20 cellular contexts compared by ENCODE assay signal in the genomic region with DNA sequence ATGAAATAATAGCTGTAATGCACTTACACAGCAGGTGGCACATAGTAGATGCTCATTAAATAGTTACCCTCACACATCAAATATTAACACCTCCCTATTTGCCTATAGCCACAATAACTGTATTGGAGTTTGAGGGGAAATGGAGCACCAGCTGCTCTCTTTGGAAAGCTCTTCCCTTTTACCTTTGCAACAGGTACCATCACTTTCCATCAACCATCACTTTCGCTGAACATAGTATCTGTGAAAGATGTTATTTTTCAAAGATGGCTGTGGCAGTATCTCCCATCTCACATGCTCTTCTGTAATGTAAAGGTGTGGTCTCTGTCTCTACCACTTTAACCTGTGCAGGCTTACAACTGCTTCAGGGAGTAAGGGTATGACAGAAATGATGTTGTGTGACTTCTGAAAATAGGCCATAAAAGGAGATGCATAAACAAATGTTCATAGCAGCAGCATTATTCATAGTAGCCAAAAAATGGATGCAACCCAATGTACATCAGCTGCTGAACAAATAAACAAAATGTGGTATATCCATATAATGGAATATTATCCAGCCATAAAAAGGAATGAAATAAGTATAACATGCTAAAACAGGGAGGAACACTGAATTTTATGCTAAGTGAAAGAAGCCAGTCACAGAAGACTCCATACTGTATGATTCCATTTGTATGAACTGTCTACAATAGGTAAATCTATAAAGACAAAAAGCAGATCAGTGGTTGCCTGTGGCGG.
DNase-seq lines count a peak whose midpoint lies in the region; ATAC-seq, FAIRE-seq and TF ChIP-seq lines count a peak whose summit lies in the region.
"Had no signal": no experiment of that assay in that cellular context is flagged by ENCODE, and none has a peak within 500 bp of the region (broad histone marks: within the 10 kb centered on the region; RNA-seq: fewer than 3 reads in every experiment).

No MANE protein-coding gene starts in this region.

- H3K9me3 ChIP-seq in cardiac muscle cell (ENCODE audit: low read depth) = no peaks in the 10 kb centered on the region
- peaks cover 0 to 14% (median 2%) of the 10 kb centered on the region in 12 donors for H3K9me3 ChIP-seq in heart left ventricle
- no peaks in the 10 kb centered on the region for H3K9me3 ChIP-seq in stomach smooth muscle (ENCODE audit: control insufficient read depth in 2 of 2, low read length in 2 of 2)
- H3K9me3 ChIP-seq in pancreas = no peaks in the 10 kb centered on the region
- H3K9me3 ChIP-seq: BE2C had no signal

- no peak for DNase-seq in cardiac muscle cell (ENCODE audit: low read depth in 1 of 2, low spot score in 1 of 2)
- DNase-seq in heart left ventricle = no peak
- no peak for DNase-seq in bronchial epithelial cell (ENCODE audit: low read depth)
- DNase-seq in pancreas = no peak
- no peak for DNase-seq in T-helper 1 cell
- DNase-seq: ACHN; BE2C; C1 segment of cervical spinal cord; CD4-positive, CD25-positive, alpha-beta regulatory T cell; CD8-positive, alpha-beta memory T cell; COR-L47; DMS 273 treated with DMSO at 0.1 percent for 48 hours; DMS53; DND-41; EL had no signal

- H3K4me1 ChIP-seq in cardiac muscle cell (ENCODE audit: low read depth) (peaks cover 3% of the 10 kb centered on the region), heart left ventricle (no peaks in the 10 kb centered on the region), stomach smooth muscle (ENCODE audit: control insufficient read depth, insufficient read depth, low read length) (peaks cover 13% of the 10 kb centered on the region), pancreas (no peaks in the 10 kb centered on the region)
- H3K4me1 ChIP-seq: BE2C, HAP-1 had no signal

- H3K4me3 ChIP-seq in cardiac muscle cell (no peak overlapping the region), heart left ventricle (no peak overlapping the region), bronchial epithelial cell (ENCODE audit: low read depth, low read length) (no peak overlapping the region), stomach smooth muscle (ENCODE audit: low read length in 2 of 2) (no peak overlapping the region), pancreas (no peak overlapping the region)
- H3K4me3 ChIP-seq: GM12878, HAP-1 had no signal

- 93 to 99% (median 98%) methylated on average over 2 of the region's 2 CpGs for WGBS in heart left ventricle, 4 donors
- 92 to 100% methylated on average over 2 of the region's 2 CpGs for WGBS in pancreas, 2 donors

- ATAC-seq in heart left ventricle (no peak), pancreas (no peak)
- ATAC-seq: GM12878 had no signal

- H3K27me3 ChIP-seq in cardiac muscle cell (no peaks in the 10 kb centered on the region), heart left ventricle (no peaks in the 10 kb centered on the region), bronchial epithelial cell (ENCODE audit: control insufficient read depth, insufficient read depth, low read length) (no peaks in the 10 kb centered on the region), stomach smooth muscle (ENCODE audit: control insufficient read depth in 1 of 2, insufficient read depth in 2 of 2, low read length in 2 of 2) (no peaks in the 10 kb centered on the region), pancreas (no peaks in the 10 kb centered on the region)
- H3K27me3 ChIP-seq: BE2C had no signal

- TF ChIP-seq CTCF in cardiac muscle cell (IDR thresholded peaks at IDR 0.05; ENCODE audit: low read depth, low read length) (no peak), heart left ventricle (IDR thresholded peaks at IDR 0.05) (no peak), bronchial epithelial cell (IDR thresholded peaks at IDR 0.05; ENCODE audit: insufficient read depth, low read length, severe bottlenecking) (no peak), pancreas (IDR thresholded peaks at IDR 0.05) (no peak)

- FAIRE-seq in bronchial epithelial cell (lab: Jason Lieb, UNC) (peak; percentile 62), pancreas (lab: Jason Lieb, UNC) (no peak)
- FAIRE-seq: GM12878, H1 had no signal

- intact Hi-C loops in heart left ventricle (cut with DNase I) (no loop called here), pancreas (cut with DNase I) (no loop called here)

- no peaks in the 10 kb centered on the region for H3K36me3 ChIP-seq in cardiac muscle cell
- peaks cover 0 to 42% (median 16%) of the 10 kb centered on the region in 9 donors for H3K36me3 ChIP-seq in heart left ventricle
- no peaks in the 10 kb centered on the region for H3K36me3 ChIP-seq in bronchial epithelial cell (ENCODE audit: control insufficient read depth, insufficient read depth, low read length)
- peaks cover 0 to 5% of the 10 kb centered on the region in 2 donors for H3K36me3 ChIP-seq in stomach smooth muscle (ENCODE audit: control insufficient read depth in 2 of 2, insufficient read depth in 2 of 2, low read length in 2 of 2)
- no peaks in the 10 kb centered on the region for H3K36me3 ChIP-seq in pancreas
- H3K36me3 ChIP-seq: HAP-1 had no signal

- no peak overlapping the region for H3K9ac ChIP-seq in stomach smooth muscle (ENCODE audit: low read length in 2 of 2)

- no peak for TF ChIP-seq POLR2A in heart left ventricle (IDR thresholded peaks at IDR 0.05)

- H3K27ac ChIP-seq in cardiac muscle cell = peak overlapping the region; percentile 55
- peak overlapping the region in 1 of 12 donors; percentile 43 for H3K27ac ChIP-seq in heart left ventricle
- H3K27ac ChIP-seq in stomach smooth muscle (ENCODE audit: low read length) = peak overlapping the region; percentile 68
- no peak overlapping the region for H3K27ac ChIP-seq in pancreas
- H3K27ac ChIP-seq: HL-60 had no signal

Comparison
In these comparisons a context has a peak if more than half of its experiments do, and no peak if none do; other contexts are left out.
1. H3K27ac ChIP-seq: peak in cardiac muscle cell (single experiment) and stomach smooth muscle (single experiment); none in pancreas (0 of 4).